ENCODE assay signal across 22 cellular contexts in genomic region chr9:127109212-127109711, GRCh38. TPM values are rescaled to one million over a fixed set of nuclear protein-coding genes. Genes with fewer than 3 reads are reported as not detected.
DNase-seq lines count a peak whose midpoint lies in the region; ATAC-seq and TF ChIP-seq lines count a peak whose summit lies in the region.
"Had no signal": no experiment of that assay in that cellular context is flagged by ENCODE, and none has a peak within 500 bp of the region (broad histone marks: within the 10 kb centered on the region; RNA-seq: fewer than 3 reads in every experiment).

No MANE protein-coding gene starts in this region.

- no peak overlapping the region for H3K4me3 ChIP-seq in right cardiac atrium (ENCODE audit: low read length)
- H3K4me3 ChIP-seq in psoas muscle = no peak overlapping the region
- no peak overlapping the region for H3K4me3 ChIP-seq in vagina
- H3K4me3 ChIP-seq: A549, cardiac muscle cell, K562, spleen had no signal

- intact Hi-C loops in Right ventricle myocardium inferior (cut with DNase I) = no loop called here
- intact Hi-C loops in left cardiac atrium (cut with DNase I) = no loop called here
- intact Hi-C loops in right cardiac atrium (cut with DNase I) = no loop called here
- intact Hi-C loops in psoas muscle (cut with DNase I) = loop anchor here in 1 of 2 donors (5.0 kb wide), 1 partner anchor 122 kb away; no protein-coding TSS in a partner anchor
- intact Hi-C loops in vagina (cut with DNase I) = no loop called here

- DNase-seq in Right ventricle myocardium inferior (ENCODE audit: missing footprints) (no peak), left cardiac atrium (no peak), right cardiac atrium (no peak), psoas muscle (no peak), vagina (ENCODE audit: extremely low spot score in 2 of 2) (no peak), NCI-H2196 treated with DMSO at 0.1 percent for 48 hours (lab: John Stamatoyannopoulos, UW; ENCODE audit: unreplicated experiment) (no peak), cerebellar nuclear complex (lab: John Stamatoyannopoulos, UW) (no peak)
- DNase-seq: activated naive CD4-positive, alpha-beta T cell; activated T-cell treated with anti-CD3 and anti-CD28 coated beads, Interleukin-2, amount 50 U/mL, for 24 hours; BE2C; Caco-2; foreskin keratinocyte; NCI-H187; NCI-H446; spleen; stimulated activated CD4-positive, alpha-beta T cell treated with anti-CD3 and anti-CD28 coated beads, Interleukin-4, amount 100 ng/mL, for 4 hours; T-helper 9 cell had no signal

- H3K27ac ChIP-seq in right cardiac atrium (ENCODE audit: low read length) = peak overlapping the region; percentile 15
- H3K27ac ChIP-seq in psoas muscle = peak overlapping the region; percentile 41
- H3K27ac ChIP-seq in vagina = peak overlapping the region; percentile 39
- H3K27ac ChIP-seq: A549, cardiac muscle cell, epithelial cell of prostate, foreskin keratinocyte had no signal

- no peaks in the 10 kb centered on the region for H3K27me3 ChIP-seq in right cardiac atrium (ENCODE audit: control insufficient read depth, insufficient read depth)
- no peaks in the 10 kb centered on the region for H3K27me3 ChIP-seq in psoas muscle (ENCODE audit: insufficient read depth in 3 of 3, low read length in 2 of 3)
- H3K27me3 ChIP-seq in vagina = no peaks in the 10 kb centered on the region
- H3K27me3 ChIP-seq: BE2C, cardiac muscle cell, spleen had no signal

- TF ChIP-seq CTCF in psoas muscle (IDR thresholded peaks at IDR 0.05) = no peak
- TF ChIP-seq CTCF in vagina (IDR thresholded peaks at IDR 0.05) = no peak

- no peaks in the 10 kb centered on the region for H3K9me3 ChIP-seq in right cardiac atrium (ENCODE audit: control insufficient read depth, low read length)
- no peaks in the 10 kb centered on the region for H3K9me3 ChIP-seq in psoas muscle
- H3K9me3 ChIP-seq in vagina = no peaks in the 10 kb centered on the region
- H3K9me3 ChIP-seq: A549, BE2C, Caco-2, spleen had no signal

- 54% methylated on average over 5 of the region's 5 CpGs for WGBS in right cardiac atrium
- WGBS in psoas muscle, 3 donors = 60 to 71% (median 63%) methylated on average over 5 of the region's 5 CpGs

- peak; percentile 33 for ATAC-seq in Right ventricle myocardium inferior
- no peak for ATAC-seq in left cardiac atrium
- ATAC-seq in right cardiac atrium = peak in 1 of 2 donors; percentile 39
- peak in 2 of 4 donors; percentile 5 to 10 for ATAC-seq in psoas muscle
- no peak for ATAC-seq in HG03469 (IDR thresholded peaks at IDR 0.05; ENCODE audit: unreplicated experiment)
- ATAC-seq: foreskin keratinocyte, K562 had no signal

- H3K4me1 ChIP-seq in right cardiac atrium (ENCODE audit: control insufficient read depth, insufficient read depth, low read length) = peaks cover 30% of the 10 kb centered on the region
- peaks cover 40% of the 10 kb centered on the region for H3K4me1 ChIP-seq in psoas muscle
- peaks cover 73% of the 10 kb centered on the region for H3K4me1 ChIP-seq in vagina
- H3K4me1 ChIP-seq: foreskin keratinocyte had no signal

- no peak for TF ChIP-seq POLR2A in vagina (IDR thresholded peaks at IDR 0.05)

- H3K36me3 ChIP-seq in psoas muscle (ENCODE audit: insufficient read depth in 1 of 2, low read depth in 1 of 2) (peaks cover 0 to 51% of the 10 kb centered on the region in 2 donors), vagina (peaks cover 0 to 10% of the 10 kb centered on the region in 2 donors)
- H3K36me3 ChIP-seq: cardiac muscle cell had no signal

RNA-seq across cellular contexts. Expression of gene ANGPTL2, which starts 13.2 kb away (rescaled TPM):
- 37.1 TPM for total RNA-seq in Right ventricle myocardium inferior
- 10 to 100 TPM; 51.8 to 63.1 TPM for total RNA-seq in left cardiac atrium
- total RNA-seq in right cardiac atrium = 10 to 100 TPM; 33.8 to 69.5 (median 47.2) TPM
- polyA plus RNA-seq in right cardiac atrium = 26.7 TPM
- 100 to 1,000 TPM in 1 of 4 donors, 10 to 100 TPM in 3; 12.6 to 208 (median 19.0) TPM for total RNA-seq in psoas muscle
- 10 to 100 TPM in 2 of 3 donors, 1 to 10 TPM in 1; 8.9 to 22.3 (median 11.2) TPM for polyA plus RNA-seq in psoas muscle
- total RNA-seq in vagina = 65.8 TPM
- total RNA-seq: Caco-2, K562 had no signal
- polyA plus RNA-seq: K562 had no signal
